8 cellular contexts compared by ENCODE assay signal in the genomic region with DNA sequence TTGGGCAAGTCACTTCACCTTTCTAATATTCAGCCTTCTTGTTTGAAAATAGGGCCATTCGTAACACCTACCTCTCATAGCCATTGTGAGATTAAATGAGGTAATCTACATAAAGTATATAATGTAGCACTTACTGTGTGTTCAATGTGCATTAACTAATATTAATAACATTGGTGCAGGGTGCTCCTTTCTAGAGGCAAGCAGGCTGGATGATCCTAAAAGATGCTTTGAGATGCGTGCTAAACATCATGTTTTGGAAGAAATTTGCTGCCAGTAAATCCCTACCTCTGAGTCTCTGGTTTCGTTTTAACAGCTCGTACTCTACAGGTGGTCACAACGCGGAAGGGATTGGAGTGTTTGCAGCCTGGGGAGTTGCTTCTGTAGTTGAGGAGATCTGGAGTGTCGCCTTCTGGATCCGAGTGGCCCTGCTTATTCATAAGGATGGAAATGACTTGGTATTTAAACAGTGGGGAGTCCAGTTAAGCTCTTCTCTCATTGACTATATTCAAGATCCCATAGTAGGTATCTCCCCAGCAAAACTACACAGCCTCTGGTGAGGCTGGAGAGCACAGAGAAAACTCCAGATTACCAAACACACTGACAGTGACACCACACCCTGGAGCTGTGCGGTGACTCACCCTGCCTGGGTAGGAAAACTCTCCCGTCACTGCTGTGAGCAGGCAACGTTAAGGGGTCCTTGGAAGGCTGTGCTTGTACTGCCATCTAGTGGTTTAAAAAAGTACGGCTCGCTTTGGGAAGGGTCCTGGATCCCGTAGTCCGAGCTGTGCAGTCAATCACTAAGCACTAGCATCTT.
DNase-seq lines count a peak whose midpoint lies in the region; ATAC-seq and TF ChIP-seq lines count a peak whose summit lies in the region.

No MANE protein-coding gene starts in this region.

- no peaks in the 10 kb centered on the region for H3K9me3 Mint-ChIP-seq in CD4-positive, alpha-beta T cell
- no peaks in the 10 kb centered on the region for H3K9me3 Mint-ChIP-seq in chondrocyte (ENCODE audit: low read depth)

- peak overlapping the region; percentile 58 for H3K4me3 Mint-ChIP-seq in CD4-positive, alpha-beta T cell
- no peak overlapping the region for H3K4me3 Mint-ChIP-seq in chondrocyte (ENCODE audit: unreplicated experiment)

- H3K4me1 Mint-ChIP-seq in CD4-positive, alpha-beta T cell (ENCODE audit: low read depth): peaks cover 34% of the 10 kb centered on the region
- peaks cover 6% of the 10 kb centered on the region for H3K4me1 Mint-ChIP-seq in chondrocyte (ENCODE audit: low read depth)

- CTCF ChIA-PET in CD4-positive, alpha-beta T cell (lab: Charles Lee): interaction anchor here (0.7 to 4.0 kb wide), 40 partner anchors 12 to 650 kb away, joined by 3 to 37 read pairs (median 5); a partner anchor contains a TSS

- peak overlapping the region; percentile 66 for H3K27ac Mint-ChIP-seq in CD4-positive, alpha-beta T cell
- peak overlapping the region; percentile 88 for H3K27ac Mint-ChIP-seq in chondrocyte (ENCODE audit: unreplicated experiment)

- intact Hi-C loops in CD4-positive, alpha-beta T cell (cut with DNase I, micrococcal nuclease): loop anchor here (1.0 to 10.0 kb wide), 10 partner anchors 67 to 1107 kb away; no protein-coding TSS in a partner anchor

- no peaks in the 10 kb centered on the region for H3K27me3 Mint-ChIP-seq in CD4-positive, alpha-beta T cell
- no peaks in the 10 kb centered on the region for H3K27me3 Mint-ChIP-seq in chondrocyte (ENCODE audit: low read depth)

- peak; percentile 89 for TF ChIP-seq CTCF in CD4-positive, alpha-beta T cell (IDR thresholded peaks at IDR 0.05)
- peak; percentile 97 for TF ChIP-seq CTCF in chondrocyte (IDR thresholded peaks at IDR 0.05)

- ATAC-seq in CD4-positive, alpha-beta T cell (ENCODE audit: poor library complexity): peak; percentile 99
- peak; percentile 82 for ATAC-seq in GM19452 (IDR thresholded peaks at IDR 0.05; ENCODE audit: unreplicated experiment)
- peak; percentile 64 for ATAC-seq in HG03521 (IDR thresholded peaks at IDR 0.05; ENCODE audit: unreplicated experiment)

- DNase-seq in CD4-positive, alpha-beta T cell: peak; percentile 64 to 85 (median 74)
- peak; percentile 69 for DNase-seq in NCI-H524 treated with DMSO at 0.1 percent for 48 hours (lab: John Stamatoyannopoulos, UW)
- DNase-seq in activated CD4-positive, alpha-beta T cell treated with anti-CD3 and anti-CD28 coated beads for 24 hours (ENCODE audit: low read depth in 2 of 2): peak; percentile 74 to 79
- no peak for DNase-seq in chondrocyte (ENCODE audit: low spot score)
- DNase-seq in left kidney (ENCODE audit: low read depth, low spot score): peak; percentile 94
- peak; percentile 69 to 92 for DNase-seq in stimulated activated CD4-positive, alpha-beta T cell treated with anti-CD3 and anti-CD28 coated beads, Interleukin-4, amount 100 ng/mL, for 4 hours

- H3K36me3 Mint-ChIP-seq in CD4-positive, alpha-beta T cell (ENCODE audit: low read depth): no peaks in the 10 kb centered on the region
- H3K36me3 Mint-ChIP-seq in chondrocyte (ENCODE audit: low read depth): no peaks in the 10 kb centered on the region

- H3K27me3 ChIP-seq in CD4-positive, alpha-beta T cell (ENCODE audit: control insufficient read depth, insufficient read depth, low read length): no peaks in the 10 kb centered on the region

- H3K9me3 ChIP-seq in CD4-positive, alpha-beta T cell (ENCODE audit: control insufficient read depth, low read length): no peaks in the 10 kb centered on the region

- POLR2A ChIA-PET in CD4-positive, alpha-beta T cell (lab: Charles Lee): interaction anchor here (0.6 to 2.7 kb wide), 9 partner anchors 16 to 539 kb away, joined by 3 to 20 read pairs (median 3); no protein-coding TSS in a partner anchor

- H3K27ac ChIP-seq in CD4-positive, alpha-beta T cell (ENCODE audit: low read depth, low read length): no peak overlapping the region
